8 cellular contexts compared by ENCODE assay signal in the genomic region with DNA sequence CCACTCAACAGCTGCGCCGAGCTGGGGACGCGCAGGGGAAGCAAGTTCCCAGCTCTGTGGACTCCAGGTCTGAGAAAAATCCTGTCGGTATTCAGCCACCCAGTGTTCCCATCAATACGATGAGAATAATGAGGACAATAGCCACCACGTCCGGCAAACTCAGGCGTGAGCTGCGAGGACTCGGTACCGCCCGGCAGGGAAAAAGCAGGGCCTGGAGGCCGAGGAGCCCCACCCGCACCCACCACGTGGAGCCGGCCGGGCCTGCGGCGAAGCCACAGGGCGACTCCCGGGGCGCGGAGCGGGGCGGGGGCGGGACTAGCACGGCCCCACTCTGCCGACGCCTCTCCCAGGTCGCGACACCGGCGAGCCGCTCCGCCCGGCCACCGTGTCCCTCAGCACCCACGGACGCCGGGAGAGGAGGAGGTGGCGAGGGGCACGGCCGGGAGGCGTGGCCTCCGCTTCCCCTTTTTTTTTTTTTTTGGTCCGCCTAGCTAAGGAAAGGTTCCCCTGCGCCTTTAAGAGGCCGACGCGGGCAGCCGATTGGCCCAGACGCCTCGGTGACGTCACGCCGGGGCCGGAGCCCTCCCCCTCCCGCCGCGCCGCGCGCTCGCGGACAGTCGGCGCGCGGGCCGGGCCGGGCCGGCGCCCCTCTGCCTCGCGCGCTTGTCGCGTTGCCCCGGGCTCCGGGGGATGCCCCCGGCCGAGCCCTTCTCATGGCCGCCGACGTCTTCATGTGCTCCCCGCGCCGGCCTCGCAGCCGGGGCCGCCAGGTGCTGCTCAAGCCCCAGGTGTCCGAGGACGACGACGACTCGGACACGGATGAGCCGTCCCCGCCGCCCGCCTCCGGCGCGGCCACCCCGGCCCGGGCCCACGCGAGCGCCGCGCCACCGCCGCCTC. TPM values are rescaled to one million over a fixed set of nuclear protein-coding genes. Genes with fewer than 3 reads are reported as not detected.
A peak's percentile ranks its signal among the peaks of the same experiment; 100 is the strongest.
DNase-seq lines count a peak whose midpoint lies in the region; ATAC-seq and TF ChIP-seq lines count a peak whose summit lies in the region.

Gene MLXIP, plus strand, starts transcription at position 616 of the 897 bp plus-strand sequence. Its CDS starts 98 bp downstream, at position 714.

- ATAC-seq in HG03439 (IDR thresholded peaks at IDR 0.05; ENCODE audit: unreplicated experiment), result peak; percentile 86
- ATAC-seq in left colon, result peak; percentile 72

- no peak for TF ChIP-seq CTCF in choroid plexus epithelial cell (conservative IDR thresholded peaks at IDR 0.05; ENCODE audit: low read depth, low read length)

- peak within 1 kb of the TSS; percentile 88 for H3K4me3 ChIP-seq in choroid plexus epithelial cell (ENCODE audit: low read depth, low read length)

- intact Hi-C loops in left colon (cut with DNase I, micrococcal nuclease), result no loop called here

- DNase-seq in AML-193 (lab: John Stamatoyannopoulos, UW) (peak; percentile 76 to 85), NCI-H524 treated with DMSO at 0.1 percent for 48 hours (lab: John Stamatoyannopoulos, UW) (peak; percentile 50), choroid plexus epithelial cell (ENCODE audit: low read depth) (peak; percentile 94), left colon (peak; percentile 94 to 95)
- peak; percentile 88 to 91 for DNase-seq in activated CD4-positive, alpha-beta T cell treated with anti-CD3 and anti-CD28 coated beads for 4 hours
- DNase-seq in stimulated activated CD4-positive, alpha-beta T cell treated with anti-CD3 and anti-CD28 coated beads, Interleukin-2, amount 100 ng/mL, for 24 hours, result peak; percentile 88 to 92

- TF ChIP-seq POLR2A in GM19193 (IDR thresholded peaks at IDR 0.05; ENCODE audit: extremely low read depth, insufficient read depth, insufficient read length), result peak; percentile 85

RNA-seq across cellular contexts. Expression of gene MLXIP, which starts in this region (rescaled TPM):
- 100 to 1,000 TPM; 125 to 175 TPM for total RNA-seq in left colon

Comparison
In these comparisons a context has a peak if more than half of its experiments do, and no peak if none do; other contexts are left out.
1. Peak in every context shown above with its lines: DNase-seq, ATAC-seq and H3K4me3 ChIP-seq.